ENCODE assay signal across 19 cellular contexts in the genomic region with DNA sequence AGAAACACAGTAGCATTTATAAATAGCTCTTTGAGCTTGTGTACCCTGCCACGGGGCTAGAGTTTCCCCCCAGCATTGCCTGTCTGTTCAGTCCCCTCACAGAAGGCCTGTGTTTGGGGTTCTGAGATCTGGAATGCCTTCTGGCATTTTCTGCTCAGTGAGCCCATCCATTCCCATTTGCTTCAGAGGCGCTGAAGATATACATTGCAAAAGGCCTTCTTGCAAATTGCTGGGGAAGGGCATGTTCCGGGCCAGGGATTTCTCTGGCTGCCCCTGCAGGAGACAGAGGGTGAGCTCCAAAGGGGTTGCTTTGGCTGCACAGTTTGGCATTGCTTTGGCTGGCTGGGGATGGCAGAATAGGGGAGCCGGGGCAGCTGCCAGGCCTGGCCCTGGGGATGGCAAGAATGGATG.
"Had no signal": no experiment of that assay in that cellular context is flagged by ENCODE, and none has a peak within 500 bp of the region (broad histone marks: within the 10 kb centered on the region; RNA-seq: fewer than 3 reads in every experiment).

No MANE protein-coding gene starts in this region.

- H3K4me1 ChIP-seq: neural progenitor cell, pancreas, upper lobe of left lung had no signal

- ATAC-seq: activated T-cell treated with anti-CD3 and anti-CD28 coated beads, Interleukin-2, amount 50 U/mL, for 72 hours; left ventricle myocardium superior; mucosa of descending colon; naive thymus-derived CD4-positive, alpha-beta T cell had no signal

- H3K4me3 ChIP-seq: mucosa of descending colon, neural progenitor cell, pancreas, upper lobe of left lung had no signal

- H3K27ac ChIP-seq: neural progenitor cell, pancreas, upper lobe of left lung, VCaP had no signal

- H3K36me3 ChIP-seq: neural progenitor cell, pancreas, upper lobe of left lung had no signal

- H3K9me3 ChIP-seq: mucosa of descending colon, pancreas, upper lobe of left lung had no signal

- H3K27me3 ChIP-seq: neural progenitor cell, pancreas, upper lobe of left lung had no signal

- DNase-seq: activated CD4-positive, alpha-beta T cell treated with anti-CD3 and anti-CD28 coated beads for 1 hour; activated CD4-positive, alpha-beta T cell treated with anti-CD3 and anti-CD28 coated beads, Interleukin-2, amount 50 U/mL, for 4 hours; activated effector memory CD4-positive, alpha-beta T cell treated with anti-CD3 and anti-CD28 coated beads, Interleukin-2, amount 50 U/mL, for 16 hours; activated naive CD4-positive, alpha-beta T cell treated with anti-CD3 and anti-CD28 coated beads, Interleukin-2, amount 50 U/mL, for 16 hours; activated T-cell treated with anti-CD3 and anti-CD28 coated beads, Interleukin-2, amount 50 U/mL, for 72 hours; erythroblast; foreskin melanocyte; kidney glomerular epithelial cell; left ventricle myocardium superior; mucosa of descending colon; naive thymus-derived CD4-positive, alpha-beta T cell; stimulated activated CD4-positive, alpha-beta T cell treated with anti-CD3 and anti-CD28 coated beads, Interleukin-12 subunit alpha, Interleukin-12 subunit beta, amount 100 ng/mL, for 4 hours; stimulated activated CD4-positive, alpha-beta T cell treated with anti-CD3 and anti-CD28 coated beads, Interleukin-1b, Interleukin-23, amount 100 ng/mL, for 48 hours; stimulated activated CD8-positive, alpha-beta memory T cell treated with anti-CD3 and anti-CD28 coated beads, Interleukin-4, amount 100 ng/mL, for 48 hours; stimulated activated naive CD4-positive, alpha-beta T cell had no signal
